Comparison of ENCODE assay signal across 18 cellular contexts in genomic region chr14:36056846-36057245, GRCh38.
DNase-seq lines count a peak whose midpoint lies in the region; ATAC-seq and TF ChIP-seq lines count a peak whose summit lies in the region.
"Had no signal": no experiment of that assay in that cellular context is flagged by ENCODE, and none has a peak within 500 bp of the region (broad histone marks: within the 10 kb centered on the region; RNA-seq: fewer than 3 reads in every experiment).

No MANE protein-coding gene starts in this region.

- no peak overlapping the region for H3K14ac ChIP-seq in trophoblast cell (ENCODE audit: low read length)

- H3K4me1 ChIP-seq in HEK293 (ENCODE audit: control insufficient read depth, insufficient read depth, low read length) (peaks cover 12% of the 10 kb centered on the region), trophoblast cell (ENCODE audit: control insufficient read depth in 1 of 2, insufficient read depth in 2 of 2, low read length in 2 of 2) (no peaks in the 10 kb centered on the region)
- H3K4me1 ChIP-seq: SJCRH30 had no signal

- WGBS in trophoblast cell (ENCODE audit: extremely low coverage, insufficient coverage, insufficient read length) = no CpG with 5 or more reads among the region's 3 CpGs

- no peak for TF ChIP-seq CTCF in HEK293 (tag by site-specific recombination; IDR thresholded peaks at IDR 0.05)

- H3K27me3 ChIP-seq in trophoblast cell (ENCODE audit: insufficient read depth, low read length) = no peaks in the 10 kb centered on the region
- H3K27me3 ChIP-seq: SJCRH30 had no signal

- no peak overlapping the region for H3K18ac ChIP-seq in trophoblast cell (ENCODE audit: low read length)

- POLR2A ChIA-PET in HEK293 (lab: Yijun Ruan, JAX) = no interaction called here

- no peak overlapping the region for H2AFZ ChIP-seq in trophoblast cell (ENCODE audit: insufficient read depth, low read length, poor library complexity)
- H2AFZ ChIP-seq: GM23248 had no signal

- H3K9ac ChIP-seq in trophoblast cell (ENCODE audit: low read length) = no peak overlapping the region
- H3K9ac ChIP-seq: GM23248, KMS-11 had no signal

- no peak overlapping the region for H4K12ac ChIP-seq in trophoblast cell (ENCODE audit: low read depth, low read length)

- DNase-seq in NCI-H2227 treated with DMSO at 0.1 percent for 48 hours (lab: John Stamatoyannopoulos, UW) (peak; percentile 66), dermis blood vessel endothelial cell (peak; percentile 4), trophoblast cell (peak; percentile 18)
- no peak for DNase-seq in stimulated activated CD4-positive, alpha-beta T cell treated with anti-CD3 and anti-CD28 coated beads, Interleukin-2, amount 100 ng/mL, for 48 hours
- DNase-seq: GDM1, GM23248, NCI-H1417, NCI-H2029 treated with DMSO at 0.1 percent for 48 hours, NCI-H2171 treated with DMSO at 0.1 percent for 48 hours, NCI-H510A treated with DMSO at 0.1 percent for 48 hours, NCI-H82, SJCRH30 had no signal

- H2BK5ac ChIP-seq in trophoblast cell (ENCODE audit: low read depth, low read length, poor library complexity) = no peak overlapping the region

- H2AK5ac ChIP-seq in trophoblast cell (ENCODE audit: low read length) = no peak overlapping the region

- H3K4me2 ChIP-seq in trophoblast cell (ENCODE audit: low read length) = no peak overlapping the region
- H3K4me2 ChIP-seq: KMS-11 had no signal

- no peaks in the 10 kb centered on the region for H3K79me1 ChIP-seq in trophoblast cell (ENCODE audit: low read length)

- ATAC-seq in GM19397 (IDR thresholded peaks at IDR 0.05; ENCODE audit: unreplicated experiment) (no peak), HG03159 (IDR thresholded peaks at IDR 0.05; ENCODE audit: unreplicated experiment) (no peak), esophagus mucosa (no peak)
- ATAC-seq: HCT116 had no signal

- H3K4me3 ChIP-seq in HEK293 (ENCODE audit: low read depth, low read length) (no peak overlapping the region), trophoblast cell (ENCODE audit: low read depth, low read length) (no peak overlapping the region)
- H3K4me3 ChIP-seq: GM23248, SJCRH30 had no signal

- H4K8ac ChIP-seq in trophoblast cell (ENCODE audit: low read depth, low read length) = no peak overlapping the region

- H3K9me3 ChIP-seq in HEK293 (ENCODE audit: control insufficient read depth, insufficient read depth, low read depth, low read length) (no peaks in the 10 kb centered on the region), trophoblast cell (ENCODE audit: insufficient read depth, low read depth, low read length) (no peaks in the 10 kb centered on the region)

- H3K27ac ChIP-seq in HEK293 (ENCODE audit: extremely low read depth, low read depth, low read length) (no peak overlapping the region), trophoblast cell (ENCODE audit: low read depth, low read length) (no peak overlapping the region)
- H3K27ac ChIP-seq: GM23248, KMS-11, SJCRH30 had no signal

- no peak overlapping the region for H2BK120ac ChIP-seq in trophoblast cell (ENCODE audit: insufficient read depth, low read length, poor library complexity)

- CTCF ChIA-PET in HEK293 (lab: Yijun Ruan, JAX) = interaction anchor here (0.6 to 1.0 kb wide), 2 partner anchors 12 to 88 kb away, joined by 3 to 6 read pairs; no protein-coding TSS in a partner anchor

- no peak overlapping the region for H4K91ac ChIP-seq in trophoblast cell (ENCODE audit: low read depth, low read length)

- no peak overlapping the region for H2BK12ac ChIP-seq in trophoblast cell (ENCODE audit: low read length)

- H3K36me3 ChIP-seq in HEK293 (ENCODE audit: control insufficient read depth in 2 of 2, insufficient read depth in 1 of 2, low read length in 2 of 2) = no peaks in the 10 kb centered on the region
- no peaks in the 10 kb centered on the region for H3K36me3 ChIP-seq in trophoblast cell (ENCODE audit: control insufficient read depth in 1 of 2, insufficient read depth in 2 of 2, low read length in 2 of 2)
- H3K36me3 ChIP-seq: SJCRH30 had no signal

- no peak overlapping the region for H3K4ac ChIP-seq in trophoblast cell (ENCODE audit: low read depth, low read length)

- H3K79me2 ChIP-seq in trophoblast cell (ENCODE audit: control insufficient read depth, insufficient read depth, low read length, poor library complexity) = no peaks in the 10 kb centered on the region

- no peak overlapping the region for H3K23ac ChIP-seq in trophoblast cell (ENCODE audit: low read length)

TF ChIP-seq in HEK293, 187 proteins besides CTCF, POLR2A, EP300 and RAD21:
- TF ChIP-seq HOXD13 (CRISPR knock-in tag; IDR thresholded peaks at IDR 0.05; ENCODE audit: borderline replicate concordance) (no peak), ZNF223 (tag by site-specific recombination; IDR thresholded peaks at IDR 0.05) (no peak), WT1 (tag by site-specific recombination; IDR thresholded peaks at IDR 0.05) (0 out of 2 replicates have a peak, but pooled peaks have one; percentile 29), MEIS1 (CRISPR knock-in tag; IDR thresholded peaks at IDR 0.05; ENCODE audit: borderline replicate concordance) (no peak), ZNF501 (tag by site-specific recombination; IDR thresholded peaks at IDR 0.05) (no peak), HOXC10 (CRISPR knock-in tag; IDR thresholded peaks at IDR 0.05) (no peak), ZNF658 (tag by site-specific recombination; IDR thresholded peaks at IDR 0.05) (no peak)

Comparison
In these comparisons a context has a peak if more than half of its experiments do, and no peak if none do; other contexts are left out.
1. DNase-seq: peak in NCI-H2227 treated with DMSO at 0.1 percent for 48 hours (single experiment), dermis blood vessel endothelial cell (single experiment) and trophoblast cell (2 of 2); none in stimulated activated CD4-positive, alpha-beta T cell treated with anti-CD3 and anti-CD28 coated beads, Interleukin-2, amount 100 ng/mL, for 48 hours (0 of 2).